Comparison of ENCODE assay signal across 1 cellular context in the genomic region with DNA sequence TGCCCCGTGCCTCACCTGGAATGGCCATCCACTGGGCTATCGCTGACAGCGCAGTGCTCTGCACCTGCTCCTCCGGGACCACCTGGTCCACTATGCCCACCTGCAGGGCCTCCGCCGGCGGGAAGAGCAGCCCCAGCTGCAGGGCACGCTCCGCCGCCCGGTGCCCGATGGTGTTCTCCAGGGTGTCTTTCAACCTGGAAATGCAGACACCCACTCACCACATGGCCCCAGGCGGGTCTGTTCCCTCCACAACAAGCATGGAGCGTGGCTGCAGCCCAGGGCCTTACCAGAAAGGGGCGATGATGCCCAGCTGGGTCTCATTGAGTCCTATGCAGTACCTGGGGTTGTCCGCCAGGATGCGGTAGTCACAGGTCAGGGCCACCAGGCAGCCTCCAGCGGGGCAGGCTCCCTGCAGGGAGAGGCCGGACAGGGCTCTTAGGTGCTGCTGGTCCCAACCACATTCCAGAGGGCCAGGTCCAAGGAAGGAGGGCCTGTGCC.
TF ChIP-seq lines count a peak whose summit lies in the region.

No MANE protein-coding gene starts in this region.

TF ChIP-seq in WTC11, 78 proteins besides CTCF, POLR2A, EP300 and RAD21:
- TF ChIP-seq FOXP4 (CRISPR knock-in tag; IDR thresholded peaks at IDR 0.05) (no peak), NFATC4 (CRISPR knock-in tag; IDR thresholded peaks at IDR 0.05) (no peak), FOXK1 (CRISPR knock-in tag; IDR thresholded peaks at IDR 0.05) (no peak), TCF7 (CRISPR knock-in tag; IDR thresholded peaks at IDR 0.05; ENCODE audit: low read depth) (no peak), TP53 (CRISPR knock-in tag; IDR thresholded peaks at IDR 0.05) (no peak), SP1 (CRISPR knock-in tag; conservative IDR thresholded peaks at IDR 0.05) (no peak), NFYB (CRISPR knock-in tag; conservative IDR thresholded peaks at IDR 0.05; ENCODE audit: low read depth) (no peak)
- TF ChIP-seq, protein P1, sequence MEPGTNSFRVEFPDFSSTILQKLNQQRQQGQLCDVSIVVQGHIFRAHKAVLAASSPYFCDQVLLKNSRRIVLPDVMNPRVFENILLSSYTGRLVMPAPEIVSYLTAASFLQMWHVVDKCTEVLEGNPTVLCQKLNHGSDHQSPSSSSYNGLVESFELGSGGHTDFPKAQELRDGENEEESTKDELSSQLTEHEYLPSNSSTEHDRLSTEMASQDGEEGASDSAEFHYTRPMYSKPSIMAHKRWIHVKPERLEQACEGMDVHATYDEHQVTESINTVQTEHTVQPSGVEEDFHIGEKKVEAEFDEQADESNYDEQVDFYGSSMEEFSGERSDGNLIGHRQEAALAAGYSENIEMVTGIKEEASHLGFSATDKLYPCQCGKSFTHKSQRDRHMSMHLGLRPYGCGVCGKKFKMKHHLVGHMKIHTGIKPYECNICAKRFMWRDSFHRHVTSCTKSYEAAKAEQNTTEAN (CRISPR knock-in tag; IDR thresholded peaks at IDR 0.05): no peak
- TF ChIP-seq, protein P2, sequence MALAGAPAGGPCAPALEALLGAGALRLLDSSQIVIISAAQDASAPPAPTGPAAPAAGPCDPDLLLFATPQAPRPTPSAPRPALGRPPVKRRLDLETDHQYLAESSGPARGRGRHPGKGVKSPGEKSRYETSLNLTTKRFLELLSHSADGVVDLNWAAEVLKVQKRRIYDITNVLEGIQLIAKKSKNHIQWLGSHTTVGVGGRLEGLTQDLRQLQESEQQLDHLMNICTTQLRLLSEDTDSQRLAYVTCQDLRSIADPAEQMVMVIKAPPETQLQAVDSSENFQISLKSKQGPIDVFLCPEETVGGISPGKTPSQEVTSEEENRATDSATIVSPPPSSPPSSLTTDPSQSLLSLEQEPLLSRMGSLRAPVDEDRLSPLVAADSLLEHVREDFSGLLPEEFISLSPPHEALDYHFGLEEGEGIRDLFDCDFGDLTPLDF (CRISPR knock-in tag; IDR thresholded peaks at IDR 0.05): no peak
TF ChIP-seq in WTC11: peak in this region for 0.
